In genomic region chr20:37193226-37193625, GRCh38 we compare ENCODE assay signal across 20 cellular contexts. TPM values are rescaled to one million over a fixed set of nuclear protein-coding genes. Genes with fewer than 3 reads are reported as not detected.
DNase-seq lines count a peak whose midpoint lies in the region; ATAC-seq and TF ChIP-seq lines count a peak whose summit lies in the region.
"Had no signal": no experiment of that assay in that cellular context is flagged by ENCODE, and none has a peak within 500 bp of the region (broad histone marks: within the 10 kb centered on the region; RNA-seq: fewer than 3 reads in every experiment).

No MANE protein-coding gene starts in this region.

- 72 to 79% methylated on average over 3 of the region's 3 CpGs for WGBS in tibial nerve, 2 donors

- no peak for TF ChIP-seq EP300 in tibial nerve (IDR thresholded peaks at IDR 0.05)

- no peaks in the 10 kb centered on the region for H3K9me3 Mint-ChIP-seq in activated CD4-positive, alpha-beta memory T cell treated with anti-CD3 and anti-CD28 coated beads for 36 hours
- H3K9me3 Mint-ChIP-seq in activated CD4-positive, alpha-beta memory T cell treated with anti-CD3 and anti-CD28 coated beads, Interleukin-2, amount 10 ng/mL, durations not matched to agents 7 days and 5 days: no peaks in the 10 kb centered on the region
- peaks cover 0 to 2% (median 0%) of the 10 kb centered on the region in 8 donors for H3K9me3 Mint-ChIP-seq in CD4-positive, alpha-beta memory T cell
- H3K9me3 Mint-ChIP-seq in brain: no peaks in the 10 kb centered on the region
- H3K9me3 Mint-ChIP-seq in neural progenitor cell: no peaks in the 10 kb centered on the region

- no peak overlapping the region for H3K4me3 ChIP-seq in CD4-positive, alpha-beta memory T cell (ENCODE audit: low read length in 2 of 2)
- H3K4me3 ChIP-seq in neural progenitor cell (no peak overlapping the region), tibial nerve (no peak overlapping the region)
- H3K4me3 ChIP-seq: A549, heart left ventricle, left ventricle myocardium inferior had no signal

- no peak for ATAC-seq in HG03196 (IDR thresholded peaks at IDR 0.05; ENCODE audit: unreplicated experiment)
- ATAC-seq: A549; activated CD4-positive, alpha-beta T cell treated with anti-CD3 and anti-CD28 coated beads for 36 hours; heart left ventricle; SK-N-SH treated with all-trans-retinoic acid at 6 μM for 48 hours had no signal

- no peak overlapping the region for H2AFZ ChIP-seq in neural progenitor cell (replicated peaks)

- no peak for DNase-seq in activated CD4-positive, alpha-beta memory T cell treated with anti-CD3 and anti-CD28 coated beads for 36 hours
- no peak for DNase-seq in activated CD4-positive, alpha-beta memory T cell treated with anti-CD3 and anti-CD28 coated beads, Interleukin-2, amount 10 ng/mL, durations not matched to agents 7 days and 5 days
- no peak for DNase-seq in CD4-positive, alpha-beta memory T cell
- no peak for DNase-seq in neural progenitor cell (ENCODE audit: low spot score)
- no peak for DNase-seq in tibial nerve (ENCODE audit: low spot score in 2 of 2)
- no peak for DNase-seq in ACHN
- DNase-seq: activated CD4-positive, alpha-beta T cell treated with anti-CD3 and anti-CD28 coated beads for 36 hours; heart left ventricle; left ventricle myocardium inferior; NCI-H1436; NCI-H526; nucleus accumbens; retina; RPMI8226 had no signal

- no peak overlapping the region for H3K4me2 ChIP-seq in neural progenitor cell
- H3K4me2 ChIP-seq: A549 had no signal

- CTCF ChIA-PET in activated CD4-positive, alpha-beta memory T cell treated with anti-CD3 and anti-CD28 coated beads for 36 hours (lab: Charles Lee): interaction anchor here (1.0 to 4.3 kb wide), 2 partner anchors 11 to 37 kb away, joined by 3 to 25 read pairs; no protein-coding TSS in a partner anchor
- CTCF ChIA-PET in activated CD4-positive, alpha-beta memory T cell treated with anti-CD3 and anti-CD28 coated beads, Interleukin-2, amount 10 ng/mL, durations not matched to agents 7 days and 5 days (lab: Charles Lee): interaction anchor here (1.1 to 8.4 kb wide), 4 partner anchors 15 to 341 kb away, joined by 5 to 79 read pairs (median 16); partner anchors contain the start of genes MROH8 and RPN2
- CTCF ChIA-PET in CD4-positive, alpha-beta memory T cell (lab: Charles Lee; ENCODE audit: partially characterized antibody): interaction anchor here (0.8 to 12.5 kb wide), 7 partner anchors 10 to 339 kb away, joined by 3 to 180 read pairs (median 5); partner anchors contain the start of genes BLCAP, MROH8 and RPN2

- intact Hi-C loops in activated CD4-positive, alpha-beta memory T cell treated with anti-CD3 and anti-CD28 coated beads for 36 hours (cut with micrococcal nuclease): loop anchor here (10.0 kb wide), 1 partner anchor 192 kb away; no protein-coding TSS in a partner anchor
- intact Hi-C loops in CD4-positive, alpha-beta memory T cell (cut with micrococcal nuclease): loop anchor here (5.0 kb wide), 1 partner anchor 186 kb away; no protein-coding TSS in a partner anchor

- peaks cover 36% of the 10 kb centered on the region for H3K36me3 Mint-ChIP-seq in activated CD4-positive, alpha-beta memory T cell treated with anti-CD3 and anti-CD28 coated beads for 36 hours
- H3K36me3 Mint-ChIP-seq in activated CD4-positive, alpha-beta memory T cell treated with anti-CD3 and anti-CD28 coated beads, Interleukin-2, amount 10 ng/mL, durations not matched to agents 7 days and 5 days (ENCODE audit: low read depth): peaks cover 57% of the 10 kb centered on the region
- H3K36me3 Mint-ChIP-seq in CD4-positive, alpha-beta memory T cell: peaks cover 17 to 53% of the 10 kb centered on the region in 2 donors
- peaks cover 41% of the 10 kb centered on the region for H3K36me3 Mint-ChIP-seq in brain
- H3K36me3 Mint-ChIP-seq in neural progenitor cell: peaks cover 17% of the 10 kb centered on the region

- in situ Hi-C loops in ACHN (cut with HindIII; ENCODE audit: low pct_ligation_motif_present, low pct_unique_long_range_greater_than_20kb, low sequenced_read_pairs): no loop called here

- TF ChIP-seq CTCF in brain (conservative IDR thresholded peaks at IDR 0.05) (no peak), neural progenitor cell (IDR thresholded peaks at IDR 0.05) (no peak), tibial nerve (IDR thresholded peaks at IDR 0.05) (no peak)

- H3K27ac ChIP-seq in CD4-positive, alpha-beta memory T cell (ENCODE audit: low read depth, low read length): no peak overlapping the region
- H3K27ac ChIP-seq in neural progenitor cell (peak overlapping the region; percentile 65), tibial nerve (peak overlapping the region in 2 of 4 donors; percentile 2 to 15)
- H3K27ac ChIP-seq: A549, heart left ventricle, HL-60 had no signal

- peak overlapping the region; percentile 64 for H3K27ac Mint-ChIP-seq in activated CD4-positive, alpha-beta memory T cell treated with anti-CD3 and anti-CD28 coated beads for 36 hours
- no peak overlapping the region for H3K27ac Mint-ChIP-seq in activated CD4-positive, alpha-beta memory T cell treated with anti-CD3 and anti-CD28 coated beads, Interleukin-2, amount 10 ng/mL, durations not matched to agents 7 days and 5 days
- peak overlapping the region in 5 of 7 donors; percentile 17 to 81 (median 54) for H3K27ac Mint-ChIP-seq in CD4-positive, alpha-beta memory T cell
- H3K27ac Mint-ChIP-seq in brain: peak overlapping the region; percentile 1 to 97 (median 94)
- H3K27ac Mint-ChIP-seq in neural progenitor cell: peak overlapping the region; percentile 11

- no peak for TF ChIP-seq POLR2A in tibial nerve (IDR thresholded peaks at IDR 0.05)

- H3K27me3 ChIP-seq in CD4-positive, alpha-beta memory T cell (ENCODE audit: insufficient read depth, low read length): no peaks in the 10 kb centered on the region
- no peaks in the 10 kb centered on the region for H3K27me3 ChIP-seq in neural progenitor cell
- H3K27me3 ChIP-seq in tibial nerve: no peaks in the 10 kb centered on the region
- H3K27me3 ChIP-seq: heart left ventricle had no signal

- no peak overlapping the region for H3K9ac ChIP-seq in neural progenitor cell

- H3K36me3 ChIP-seq in CD4-positive, alpha-beta memory T cell (ENCODE audit: insufficient read depth, low read length): peaks cover 5% of the 10 kb centered on the region
- H3K36me3 ChIP-seq in neural progenitor cell (no peaks in the 10 kb centered on the region), tibial nerve (peaks cover 0 to 23% (median 2%) of the 10 kb centered on the region in 3 donors)

- H4K20me1 ChIP-seq in neural progenitor cell (ENCODE audit: low read depth): peaks cover 31% of the 10 kb centered on the region

- H3F3A ChIP-seq in neural progenitor cell (ENCODE audit: low read depth): peaks cover 46% of the 10 kb centered on the region

- H3K4me3 Mint-ChIP-seq in activated CD4-positive, alpha-beta memory T cell treated with anti-CD3 and anti-CD28 coated beads for 36 hours: no peak overlapping the region
- H3K4me3 Mint-ChIP-seq in activated CD4-positive, alpha-beta memory T cell treated with anti-CD3 and anti-CD28 coated beads, Interleukin-2, amount 10 ng/mL, durations not matched to agents 7 days and 5 days: no peak overlapping the region
- no peak overlapping the region for H3K4me3 Mint-ChIP-seq in CD4-positive, alpha-beta memory T cell
- H3K4me3 Mint-ChIP-seq in brain: peak overlapping the region in 2 of 5 experiments; percentile 18 to 60
- H3K4me3 Mint-ChIP-seq in neural progenitor cell: no peak overlapping the region
- H3K4me3 Mint-ChIP-seq: activated CD4-positive, alpha-beta T cell treated with anti-CD3 and anti-CD28 coated beads for 36 hours; CD14-positive monocyte had no signal

- POLR2A ChIA-PET in activated CD4-positive, alpha-beta memory T cell treated with anti-CD3 and anti-CD28 coated beads for 36 hours (lab: Charles Lee): no interaction called here
- POLR2A ChIA-PET in activated CD4-positive, alpha-beta memory T cell treated with anti-CD3 and anti-CD28 coated beads, Interleukin-2, amount 10 ng/mL, durations not matched to agents 7 days and 5 days (lab: Charles Lee): interaction anchor here (3.5 kb wide), 1 partner anchor 15 kb away, joined by 19 read pairs; the partner anchor contains the start of genes MROH8 and RPN2
- POLR2A ChIA-PET in CD4-positive, alpha-beta memory T cell (lab: Charles Lee; ENCODE audit: partially characterized antibody): interaction anchor here (7.8 kb wide), 1 partner anchor 15 kb away, joined by 62 read pairs; the partner anchor contains the start of genes MROH8 and RPN2

- H3K79me2 ChIP-seq in neural progenitor cell (ENCODE audit: low read depth): peaks cover 100% of the 10 kb centered on the region

- H3K4me1 ChIP-seq in CD4-positive, alpha-beta memory T cell (ENCODE audit: insufficient read depth, low read length): peaks cover 74% of the 10 kb centered on the region
- H3K4me1 ChIP-seq in neural progenitor cell (peaks cover 31% of the 10 kb centered on the region), tibial nerve (peaks cover 0 to 78% (median 15%) of the 10 kb centered on the region in 4 donors)

- H3K4me1 Mint-ChIP-seq in activated CD4-positive, alpha-beta memory T cell treated with anti-CD3 and anti-CD28 coated beads for 36 hours (ENCODE audit: low read depth): peaks cover 72% of the 10 kb centered on the region
- H3K4me1 Mint-ChIP-seq in activated CD4-positive, alpha-beta memory T cell treated with anti-CD3 and anti-CD28 coated beads, Interleukin-2, amount 10 ng/mL, durations not matched to agents 7 days and 5 days: peaks cover 64% of the 10 kb centered on the region
- H3K4me1 Mint-ChIP-seq in CD4-positive, alpha-beta memory T cell: peaks cover 59 to 84% (median 68%) of the 10 kb centered on the region in 4 donors
- H3K4me1 Mint-ChIP-seq in brain (peaks cover 81% of the 10 kb centered on the region), neural progenitor cell (peaks cover 37% of the 10 kb centered on the region)

- no peaks in the 10 kb centered on the region for H3K9me3 ChIP-seq in CD4-positive, alpha-beta memory T cell (ENCODE audit: control insufficient read depth in 1 of 2, low read length in 2 of 2)
- H3K9me3 ChIP-seq in neural progenitor cell (ENCODE audit: low read depth) (no peaks in the 10 kb centered on the region), tibial nerve (no peaks in the 10 kb centered on the region)
- H3K9me3 ChIP-seq: A549, heart left ventricle, left ventricle myocardium inferior had no signal

- no peaks in the 10 kb centered on the region for H3K27me3 Mint-ChIP-seq in activated CD4-positive, alpha-beta memory T cell treated with anti-CD3 and anti-CD28 coated beads for 36 hours
- H3K27me3 Mint-ChIP-seq in activated CD4-positive, alpha-beta memory T cell treated with anti-CD3 and anti-CD28 coated beads, Interleukin-2, amount 10 ng/mL, durations not matched to agents 7 days and 5 days: no peaks in the 10 kb centered on the region
- no peaks in the 10 kb centered on the region for H3K27me3 Mint-ChIP-seq in CD4-positive, alpha-beta memory T cell
- no peaks in the 10 kb centered on the region for H3K27me3 Mint-ChIP-seq in brain
- H3K27me3 Mint-ChIP-seq in neural progenitor cell (ENCODE audit: insufficient read depth, low read depth): peaks cover 3% of the 10 kb centered on the region
- H3K27me3 Mint-ChIP-seq: activated CD4-positive, alpha-beta T cell treated with anti-CD3 and anti-CD28 coated beads for 36 hours had no signal

RNA-seq across cellular contexts. Expression of gene MROH8, which starts 13.9 kb away (rescaled TPM):
- 1 to 10 TPM; 1.8 to 2.0 TPM for total RNA-seq in activated CD4-positive, alpha-beta memory T cell treated with anti-CD3 and anti-CD28 coated beads for 36 hours
- total RNA-seq in activated CD4-positive, alpha-beta memory T cell treated with anti-CD3 and anti-CD28 coated beads, Interleukin-2, amount 10 ng/mL, durations not matched to agents 7 days and 5 days: 1 to 10 TPM; 1.7 to 2.2 TPM
- total RNA-seq in CD4-positive, alpha-beta memory T cell: 1 to 10 TPM; 1.4 to 1.5 TPM
- 1 to 10 TPM in 1 of 2 donors, under 1 TPM in 1; 1.00 to 1.5 TPM for polyA plus RNA-seq in CD4-positive, alpha-beta memory T cell
- 4.9 TPM for polyA plus RNA-seq in brain (ENCODE audit: insufficient read depth, low read depth, low replicate concordance)
- 2.2 and 3.5 TPM in 2 replicates for total RNA-seq in neural progenitor cell (ENCODE audit: low replicate concordance)
- 1 to 10 TPM; 1.9 to 2.7 (median 2.4) TPM for total RNA-seq in tibial nerve

RNA-seq across cellular contexts. Expression of gene RPN2, which starts 14.1 kb away (rescaled TPM):
- total RNA-seq in activated CD4-positive, alpha-beta memory T cell treated with anti-CD3 and anti-CD28 coated beads for 36 hours: 100 to 1,000 TPM; 123 to 125 TPM
- total RNA-seq in activated CD4-positive, alpha-beta memory T cell treated with anti-CD3 and anti-CD28 coated beads, Interleukin-2, amount 10 ng/mL, durations not matched to agents 7 days and 5 days: 100 to 1,000 TPM; 168 to 179 TPM
- total RNA-seq in CD4-positive, alpha-beta memory T cell: 100 to 1,000 TPM; 125 to 127 TPM
- 100 to 1,000 TPM; 257 to 349 TPM for polyA plus RNA-seq in CD4-positive, alpha-beta memory T cell
- polyA plus RNA-seq in brain (ENCODE audit: insufficient read depth, low read depth, low replicate concordance): 203 TPM
- 249 and 284 TPM in 2 replicates for total RNA-seq in neural progenitor cell (ENCODE audit: low replicate concordance)
- 100 to 1,000 TPM in 2 of 4 donors, 10 to 100 TPM in 2; 87.7 to 124 (median 101) TPM for total RNA-seq in tibial nerve
